Comparison of ENCODE assay signal across 8 cellular contexts in the genomic region with DNA sequence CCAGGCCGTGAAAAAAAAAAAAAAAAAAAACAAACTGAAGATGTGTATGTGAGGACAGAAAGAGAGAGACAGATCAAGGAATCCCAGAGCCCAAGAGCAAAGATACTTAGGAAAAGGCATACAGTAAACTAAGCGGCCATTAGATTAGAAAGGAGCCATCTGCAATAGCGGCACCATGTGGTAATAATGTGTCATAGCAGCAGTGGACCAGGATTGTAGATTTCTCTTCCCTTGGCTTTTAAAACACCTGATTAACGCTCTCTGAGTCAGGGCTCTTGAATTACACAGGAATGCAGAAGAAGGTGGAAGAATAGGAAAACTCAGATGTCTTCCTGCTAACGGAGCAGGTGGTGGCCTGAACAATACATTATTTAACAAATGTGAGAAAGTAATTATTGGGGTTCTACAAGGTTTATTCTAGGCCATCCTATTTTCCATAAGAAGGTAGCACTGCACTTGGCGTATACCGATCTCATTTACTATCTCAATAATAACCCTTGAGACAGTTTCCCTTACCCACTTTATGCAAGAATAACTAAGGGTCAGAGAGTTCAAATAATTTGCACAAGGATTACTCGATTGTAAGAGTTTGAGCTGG.
A peak's percentile ranks its signal among the peaks of the same experiment; 100 is the strongest.
DNase-seq lines count a peak whose midpoint lies in the region; ATAC-seq and TF ChIP-seq lines count a peak whose summit lies in the region.

No MANE protein-coding gene starts in this region.

- CTCF ChIA-PET in activated naive CD4-positive, alpha-beta T cell treated with anti-CD3 and anti-CD28 coated beads for 36 hours (lab: Charles Lee), result interaction anchor here (1.1 to 1.7 kb wide), 4 partner anchors 16 to 993 kb away, joined by 3 to 5 read pairs (median 4); no protein-coding TSS in a partner anchor

- no peaks in the 10 kb centered on the region for H3K79me2 ChIP-seq in osteoblast (ENCODE audit: insufficient read depth, low read length)

- no peaks in the 10 kb centered on the region for H3K36me3 ChIP-seq in osteoblast (ENCODE audit: insufficient read depth, low read length)

- H3K4me3 Mint-ChIP-seq in activated naive CD4-positive, alpha-beta T cell treated with anti-CD3 and anti-CD28 coated beads for 36 hours, result no peak overlapping the region

- no peak overlapping the region for H3K4me2 ChIP-seq in osteoblast (ENCODE audit: insufficient read depth, low read length)

- peak; percentile 56 for DNase-seq in activated naive CD4-positive, alpha-beta T cell treated with anti-CD3 and anti-CD28 coated beads for 36 hours
- DNase-seq in activated naive CD4-positive, alpha-beta T cell (lab: John Stamatoyannopoulos, UW), result no peak
- peak; percentile 49 for DNase-seq in LoVo (ENCODE audit: low spot score)
- peak; percentile 1 to 57 for DNase-seq in SW 1271 (lab: John Stamatoyannopoulos, UW)
- peak; percentile 54 for DNase-seq in fibroblast of peridontal ligament (ENCODE audit: extremely low read depth)
- DNase-seq in osteoblast (ENCODE audit: insufficient read length, low spot score, missing footprints), result no peak
- DNase-seq in NCI-H446 treated with DMSO at 0.1 percent for 48 hours (lab: John Stamatoyannopoulos, UW), result no peak

- no peaks in the 10 kb centered on the region for H3K36me3 Mint-ChIP-seq in activated naive CD4-positive, alpha-beta T cell treated with anti-CD3 and anti-CD28 coated beads for 36 hours (ENCODE audit: low read depth)

- peak; percentile 66 for ATAC-seq in GM21825 (IDR thresholded peaks at IDR 0.05; ENCODE audit: unreplicated experiment)

- intact Hi-C loops in activated naive CD4-positive, alpha-beta T cell treated with anti-CD3 and anti-CD28 coated beads for 36 hours (cut with micrococcal nuclease), result loop anchor here (1.0 to 5.0 kb wide), 3 partner anchors 254 to 1079 kb away; partner anchors contain the start of gene PACRGL

- H3K27ac Mint-ChIP-seq in activated naive CD4-positive, alpha-beta T cell treated with anti-CD3 and anti-CD28 coated beads for 36 hours, result peak overlapping the region; percentile 59

- TF ChIP-seq CTCF in osteoblast (IDR thresholded peaks at IDR 0.05; ENCODE audit: extremely low read depth, low read depth, low read length), result peak; percentile 91

- H3K4me1 ChIP-seq in osteoblast (ENCODE audit: insufficient read depth, low read length), result peaks cover 13% of the 10 kb centered on the region

- H4K20me1 ChIP-seq in osteoblast (ENCODE audit: insufficient read depth, low read length), result no peaks in the 10 kb centered on the region

- peaks cover 7% of the 10 kb centered on the region for H3K27me3 Mint-ChIP-seq in activated naive CD4-positive, alpha-beta T cell treated with anti-CD3 and anti-CD28 coated beads for 36 hours (ENCODE audit: low read depth)

- no peaks in the 10 kb centered on the region for H3K9me3 ChIP-seq in osteoblast (ENCODE audit: low read depth, low read length)

- H3K9me3 Mint-ChIP-seq in activated naive CD4-positive, alpha-beta T cell treated with anti-CD3 and anti-CD28 coated beads for 36 hours, result no peaks in the 10 kb centered on the region

- H2AFZ ChIP-seq in osteoblast (ENCODE audit: low read length), result no peak overlapping the region

- H3K4me3 ChIP-seq in osteoblast (ENCODE audit: insufficient read depth, low read length), result no peak overlapping the region

- H3K27ac ChIP-seq in osteoblast (ENCODE audit: low read depth, low read length), result no peak overlapping the region

- H3K4me1 Mint-ChIP-seq in activated naive CD4-positive, alpha-beta T cell treated with anti-CD3 and anti-CD28 coated beads for 36 hours (ENCODE audit: low read depth), result peaks cover 4% of the 10 kb centered on the region

- H3K27me3 ChIP-seq in osteoblast (ENCODE audit: insufficient read depth, low read length), result no peaks in the 10 kb centered on the region

Comparison
In these comparisons a context has a peak if more than half of its experiments do, and no peak if none do; other contexts are left out.
1. DNase-seq: peak in activated naive CD4-positive, alpha-beta T cell treated with anti-CD3 and anti-CD28 coated beads for 36 hours (single experiment), LoVo (single experiment), SW 1271 (2 of 2) and fibroblast of peridontal ligament (single experiment); none in activated naive CD4-positive, alpha-beta T cell (0 of 4), osteoblast (single experiment) and NCI-H446 treated with DMSO at 0.1 percent for 48 hours (single experiment).